ENCODE assay signal across 16 cellular contexts in genomic region chr2:221767106-221767878, GRCh38.
"Had no signal": no experiment of that assay in that cellular context is flagged by ENCODE, and none has a peak within 500 bp of the region (broad histone marks: within the 10 kb centered on the region; RNA-seq: fewer than 3 reads in every experiment).

No MANE protein-coding gene starts in this region.

- H3K27ac Mint-ChIP-seq: activated naive CD8-positive, alpha-beta T cell treated with anti-CD3 and anti-CD28 coated beads, Interleukin-2, amount 50 U/mL, for 24 hours; immature natural killer cell; naive thymus-derived CD4-positive, alpha-beta T cell; WTC11 had no signal

- H3K4me3 ChIP-seq: coronary artery, lower lobe of right lung, right atrium auricular region, skin epidermis, vagina had no signal

- DNase-seq: activated CD4-positive, alpha-beta T cell treated with anti-CD3 and anti-CD28 coated beads for 48 hours; activated naive CD4-positive, alpha-beta T cell treated with Interleukin-2 at 50 U/mL for 16 hours; activated naive CD8-positive, alpha-beta T cell treated with anti-CD3 and anti-CD28 coated beads, Interleukin-2, amount 50 U/mL, for 24 hours; central memory CD4-positive, alpha-beta T cell; effector CD8-positive, alpha-beta T cell; glutamatergic neuron; immature natural killer cell; left cardiac atrium; lower lobe of right lung; naive thymus-derived CD4-positive, alpha-beta T cell had no signal

- H3K27ac ChIP-seq: coronary artery, lower lobe of right lung, neutrophil, right atrium auricular region, skin epidermis, vagina had no signal

- H3K27me3 Mint-ChIP-seq: activated naive CD8-positive, alpha-beta T cell treated with anti-CD3 and anti-CD28 coated beads, Interleukin-2, amount 50 U/mL, for 24 hours had no signal

- H3K36me3 Mint-ChIP-seq: immature natural killer cell; naive thymus-derived CD4-positive, alpha-beta T cell; WTC11 had no signal

- ATAC-seq: activated naive CD8-positive, alpha-beta T cell treated with anti-CD3 and anti-CD28 coated beads, Interleukin-2, amount 50 U/mL, for 24 hours; left cardiac atrium; lower lobe of right lung; naive thymus-derived CD4-positive, alpha-beta T cell; WTC11 had no signal

- H3K9me3 ChIP-seq: lower lobe of right lung, neutrophil, right atrium auricular region, vagina had no signal

- H3K4me1 Mint-ChIP-seq: activated naive CD8-positive, alpha-beta T cell treated with anti-CD3 and anti-CD28 coated beads, Interleukin-2, amount 50 U/mL, for 24 hours; immature natural killer cell; naive thymus-derived CD4-positive, alpha-beta T cell had no signal

- H3K4me3 Mint-ChIP-seq: activated naive CD8-positive, alpha-beta T cell treated with anti-CD3 and anti-CD28 coated beads, Interleukin-2, amount 50 U/mL, for 24 hours; immature natural killer cell; naive thymus-derived CD4-positive, alpha-beta T cell; WTC11 had no signal
